ENCODE assay signal across 12 cellular contexts in the genomic region with DNA sequence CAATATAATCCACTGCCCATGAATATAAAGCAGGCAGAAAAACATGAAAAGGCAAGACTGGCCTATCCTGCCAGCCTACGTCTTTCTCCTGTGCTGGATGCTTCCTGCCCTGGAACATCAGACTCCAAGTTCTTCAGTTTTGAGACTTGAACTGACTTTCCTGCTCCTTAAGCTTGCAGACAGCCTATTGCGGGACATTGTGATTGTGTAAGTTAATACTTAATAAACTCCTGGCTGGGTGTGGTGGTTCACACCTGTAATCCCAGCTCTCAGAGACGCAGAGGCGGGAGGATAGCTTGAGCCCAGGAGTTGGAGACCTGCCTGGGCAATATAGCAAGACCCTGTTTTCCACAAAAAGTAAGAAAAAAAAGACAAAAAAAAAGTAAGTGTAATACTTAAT. TPM values are rescaled to one million over a fixed set of nuclear protein-coding genes. Genes with fewer than 3 reads are reported as not detected.
A peak's percentile ranks its signal among the peaks of the same experiment; 100 is the strongest.
DNase-seq lines count a peak whose midpoint lies in the region; ATAC-seq and TF ChIP-seq lines count a peak whose summit lies in the region.
"Not testable (repeated sequence)": the region's sequence is repeated elsewhere in the genome, so short reads cannot be mapped to it uniquely, and the experiment has no call there.
"Had no signal": no experiment of that assay in that cellular context is flagged by ENCODE, and none has a peak within 500 bp of the region (broad histone marks: within the 10 kb centered on the region; RNA-seq: fewer than 3 reads in every experiment).

No MANE protein-coding gene starts in this region.

- POLR2A ChIA-PET in CD8-positive, alpha-beta T cell (lab: Charles Lee); activated CD4-positive, alpha-beta T cell treated with anti-CD3 and anti-CD28 coated beads for 36 hours (lab: Charles Lee): not testable (repeated sequence)

- not testable (repeated sequence) for H3K27me3 ChIP-seq in CD8-positive, alpha-beta T cell (ENCODE audit: insufficient read depth, low read length)

- peaks cover 17% of the 10 kb centered on the region for H3K4me1 Mint-ChIP-seq in CD8-positive, alpha-beta T cell (ENCODE audit: low read depth)
- peaks cover 11% of the 10 kb centered on the region for H3K4me1 Mint-ChIP-seq in activated CD4-positive, alpha-beta T cell treated with anti-CD3 and anti-CD28 coated beads for 36 hours
- not testable (repeated sequence) for H3K4me1 Mint-ChIP-seq in activated CD8-positive, alpha-beta memory T cell treated with anti-CD3 and anti-CD28 coated beads, Interleukin-2, amount 10 ng/mL, durations not matched to agents 7 days and 5 days; activated naive CD4-positive, alpha-beta T cell treated with anti-CD3 and anti-CD28 coated beads, Interleukin-2, amount 50 U/mL, for 24 hours; stimulated activated memory B cell treated with anti-CD40 and anti-IgM and Interleukin-4, amounts not matched to agents 10 μg/mL and 1 μg/mL and 100 μg/mL, for 72 hours

- intact Hi-C loops in CD8-positive, alpha-beta T cell (cut with DNase I, micrococcal nuclease); activated CD4-positive, alpha-beta T cell treated with anti-CD3 and anti-CD28 coated beads for 36 hours (cut with DNase I, micrococcal nuclease); mucosa of descending colon (cut with DNase I, micrococcal nuclease): not testable (repeated sequence)

- not testable (repeated sequence) for H3K27ac ChIP-seq in CD8-positive, alpha-beta T cell (ENCODE audit: low read depth, low read length)

- H3K27ac Mint-ChIP-seq in CD8-positive, alpha-beta T cell: peak overlapping the region; percentile 91
- H3K27ac Mint-ChIP-seq in activated CD4-positive, alpha-beta T cell treated with anti-CD3 and anti-CD28 coated beads for 36 hours: peak overlapping the region; percentile 90
- H3K27ac Mint-ChIP-seq in activated CD8-positive, alpha-beta memory T cell treated with anti-CD3 and anti-CD28 coated beads, Interleukin-2, amount 10 ng/mL, durations not matched to agents 7 days and 5 days: peak overlapping the region; percentile 49
- peak overlapping the region; percentile 65 for H3K27ac Mint-ChIP-seq in activated naive CD4-positive, alpha-beta T cell treated with anti-CD3 and anti-CD28 coated beads, Interleukin-2, amount 50 U/mL, for 24 hours
- peak overlapping the region; percentile 55 for H3K27ac Mint-ChIP-seq in stimulated activated memory B cell treated with anti-CD40 and anti-IgM and Interleukin-4, amounts not matched to agents 10 μg/mL and 1 μg/mL and 100 μg/mL, for 72 hours

- H3K4me1 ChIP-seq in CD8-positive, alpha-beta T cell (ENCODE audit: insufficient read depth, low read length); mucosa of descending colon (ENCODE audit: low read depth): not testable (repeated sequence)

- H3K36me3 ChIP-seq in CD8-positive, alpha-beta T cell (ENCODE audit: insufficient read depth, low read length); mucosa of descending colon (ENCODE audit: low read depth): not testable (repeated sequence)

- not testable (repeated sequence) for H3K9me3 Mint-ChIP-seq in CD8-positive, alpha-beta T cell; activated CD4-positive, alpha-beta T cell treated with anti-CD3 and anti-CD28 coated beads for 36 hours (ENCODE audit: low read depth); activated CD8-positive, alpha-beta memory T cell treated with anti-CD3 and anti-CD28 coated beads, Interleukin-2, amount 10 ng/mL, durations not matched to agents 7 days and 5 days (ENCODE audit: low read depth); activated naive CD4-positive, alpha-beta T cell treated with anti-CD3 and anti-CD28 coated beads, Interleukin-2, amount 50 U/mL, for 24 hours; stimulated activated memory B cell treated with anti-CD40 and anti-IgM and Interleukin-4, amounts not matched to agents 10 μg/mL and 1 μg/mL and 100 μg/mL, for 72 hours

- H3K9me3 ChIP-seq in CD8-positive, alpha-beta T cell (ENCODE audit: low read length); mucosa of descending colon: not testable (repeated sequence)

- DNase-seq in CD8-positive, alpha-beta T cell; activated CD4-positive, alpha-beta T cell treated with anti-CD3 and anti-CD28 coated beads for 36 hours; activated CD8-positive, alpha-beta memory T cell treated with anti-CD3 and anti-CD28 coated beads, Interleukin-2, amount 10 ng/mL, durations not matched to agents 7 days and 5 days; mucosa of descending colon: not testable (repeated sequence)

- not testable (repeated sequence) for H3K4me3 ChIP-seq in CD8-positive, alpha-beta T cell (ENCODE audit: low read depth, low read length); mucosa of descending colon

- H3K27me3 Mint-ChIP-seq in CD8-positive, alpha-beta T cell (ENCODE audit: low read depth); activated CD4-positive, alpha-beta T cell treated with anti-CD3 and anti-CD28 coated beads for 36 hours; activated CD8-positive, alpha-beta memory T cell treated with anti-CD3 and anti-CD28 coated beads, Interleukin-2, amount 10 ng/mL, durations not matched to agents 7 days and 5 days; activated naive CD4-positive, alpha-beta T cell treated with anti-CD3 and anti-CD28 coated beads, Interleukin-2, amount 50 U/mL, for 24 hours; stimulated activated memory B cell treated with anti-CD40 and anti-IgM and Interleukin-4, amounts not matched to agents 10 μg/mL and 1 μg/mL and 100 μg/mL, for 72 hours: not testable (repeated sequence)

- not testable (repeated sequence) for ATAC-seq in CD8-positive, alpha-beta T cell; activated CD4-positive, alpha-beta T cell treated with anti-CD3 and anti-CD28 coated beads for 36 hours; activated CD8-positive, alpha-beta memory T cell treated with anti-CD3 and anti-CD28 coated beads, Interleukin-2, amount 10 ng/mL, durations not matched to agents 7 days and 5 days; stimulated activated memory B cell treated with anti-CD40 and anti-IgM and Interleukin-4, amounts not matched to agents 10 μg/mL and 1 μg/mL and 100 μg/mL, for 72 hours
- ATAC-seq in esophagus mucosa: peak; percentile 80
- ATAC-seq in mucosa of descending colon: peak; percentile 50

- not testable (repeated sequence) for TF ChIP-seq CTCF in CD8-positive, alpha-beta T cell (IDR thresholded peaks at IDR 0.05); mucosa of descending colon (IDR thresholded peaks at IDR 0.05)

- CTCF ChIA-PET in CD8-positive, alpha-beta T cell (lab: Charles Lee); activated CD4-positive, alpha-beta T cell treated with anti-CD3 and anti-CD28 coated beads for 36 hours (lab: Charles Lee); activated CD8-positive, alpha-beta memory T cell treated with anti-CD3 and anti-CD28 coated beads, Interleukin-2, amount 10 ng/mL, durations not matched to agents 7 days and 5 days (lab: Charles Lee): not testable (repeated sequence)

- H3K36me3 Mint-ChIP-seq in CD8-positive, alpha-beta T cell; activated CD4-positive, alpha-beta T cell treated with anti-CD3 and anti-CD28 coated beads for 36 hours (ENCODE audit: low read depth); activated CD8-positive, alpha-beta memory T cell treated with anti-CD3 and anti-CD28 coated beads, Interleukin-2, amount 10 ng/mL, durations not matched to agents 7 days and 5 days; activated naive CD4-positive, alpha-beta T cell treated with anti-CD3 and anti-CD28 coated beads, Interleukin-2, amount 50 U/mL, for 24 hours; stimulated activated memory B cell treated with anti-CD40 and anti-IgM and Interleukin-4, amounts not matched to agents 10 μg/mL and 1 μg/mL and 100 μg/mL, for 72 hours: not testable (repeated sequence)

- H3K4me3 Mint-ChIP-seq in CD8-positive, alpha-beta T cell: peak overlapping the region; percentile 47
- peak overlapping the region; percentile 34 for H3K4me3 Mint-ChIP-seq in activated CD4-positive, alpha-beta T cell treated with anti-CD3 and anti-CD28 coated beads for 36 hours
- not testable (repeated sequence) for H3K4me3 Mint-ChIP-seq in activated CD8-positive, alpha-beta memory T cell treated with anti-CD3 and anti-CD28 coated beads, Interleukin-2, amount 10 ng/mL, durations not matched to agents 7 days and 5 days; stimulated activated memory B cell treated with anti-CD40 and anti-IgM and Interleukin-4, amounts not matched to agents 10 μg/mL and 1 μg/mL and 100 μg/mL, for 72 hours
- peak overlapping the region; percentile 63 for H3K4me3 Mint-ChIP-seq in activated naive CD4-positive, alpha-beta T cell treated with anti-CD3 and anti-CD28 coated beads, Interleukin-2, amount 50 U/mL, for 24 hours

RNA-seq across cellular contexts. Expression of gene PPIAL4D, which starts 52.3 kb away (rescaled TPM):
- not detected for total RNA-seq in CD8-positive, alpha-beta T cell
- total RNA-seq in activated CD4-positive, alpha-beta T cell treated with anti-CD3 and anti-CD28 coated beads for 36 hours: not detected
- not detected for total RNA-seq in activated CD8-positive, alpha-beta memory T cell treated with anti-CD3 and anti-CD28 coated beads, Interleukin-2, amount 10 ng/mL, durations not matched to agents 7 days and 5 days
- not detected for total RNA-seq in esophagus mucosa
- total RNA-seq in mucosa of descending colon: not detected
- total RNA-seq: Daoy, H7, IMR-90, NCI-H460, Right ventricle myocardium inferior had no signal
